14 cellular contexts compared by ENCODE assay signal in the genomic region with DNA sequence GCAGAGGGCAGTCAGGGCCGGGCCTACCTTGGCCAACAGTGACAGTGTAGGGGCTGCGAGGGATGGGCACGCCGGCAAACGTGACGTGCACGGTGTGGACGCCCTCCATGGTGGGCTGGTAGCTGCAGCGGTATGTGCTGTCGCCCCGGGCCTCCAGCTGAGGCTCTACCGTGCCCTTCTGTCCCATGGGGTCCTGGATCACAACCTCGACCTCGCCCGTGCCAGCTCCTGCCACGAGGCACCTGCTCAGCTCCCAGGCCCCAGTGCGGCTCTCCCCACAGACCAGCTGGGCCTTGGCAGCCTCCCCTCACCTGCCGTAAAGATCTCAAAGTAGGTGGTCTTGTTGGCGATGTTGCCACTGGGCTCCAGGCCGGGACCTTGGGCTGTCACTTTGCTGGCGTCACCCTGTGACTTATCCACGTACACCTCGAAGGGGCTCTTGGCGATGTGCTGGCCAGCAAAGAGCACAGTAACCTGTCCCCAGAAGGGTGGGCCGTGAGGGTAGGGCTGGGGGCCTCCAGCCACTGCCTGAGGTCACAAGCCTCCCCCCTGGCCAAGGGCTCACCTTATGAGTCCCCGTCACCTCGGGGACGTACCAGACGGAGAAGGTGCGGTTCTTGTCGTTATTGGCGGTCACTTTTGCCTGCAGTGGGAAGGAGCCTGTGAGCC. TPM values are rescaled to one million over a fixed set of nuclear protein-coding genes. Genes with fewer than 3 reads are reported as not detected.
DNase-seq lines count a peak whose midpoint lies in the region; ATAC-seq and TF ChIP-seq lines count a peak whose summit lies in the region.
"Had no signal": no experiment of that assay in that cellular context is flagged by ENCODE, and none has a peak within 500 bp of the region (broad histone marks: within the 10 kb centered on the region; RNA-seq: fewer than 3 reads in every experiment).

No MANE protein-coding gene starts in this region.

- H2BK5ac ChIP-seq in IMR-90 (ENCODE audit: low read depth, low read length, poor library complexity, severe bottlenecking), result no peak overlapping the region

- H3K27me3 ChIP-seq in CD4-positive, alpha-beta memory T cell (ENCODE audit: insufficient read depth, low read length), result no peaks in the 10 kb centered on the region
- H3K27me3 ChIP-seq in IMR-90 (ENCODE audit: control insufficient read depth, insufficient read depth, low read length), result no peaks in the 10 kb centered on the region
- no peaks in the 10 kb centered on the region for H3K27me3 ChIP-seq in esophagus squamous epithelium
- H3K27me3 ChIP-seq in skeletal muscle satellite cell (ENCODE audit: control insufficient read depth, insufficient read depth, low read length), result no peaks in the 10 kb centered on the region

- peaks cover 14 to 44% of the 10 kb centered on the region in 2 donors for H3K36me3 Mint-ChIP-seq in CD4-positive, alpha-beta memory T cell

- no peak overlapping the region for H3K56ac ChIP-seq in IMR-90 (ENCODE audit: extremely low read depth, insufficient read depth, low read length)

- H3K27me3 Mint-ChIP-seq in CD4-positive, alpha-beta memory T cell, result no peaks in the 10 kb centered on the region
- H3K27me3 Mint-ChIP-seq: stimulated activated memory B cell treated with anti-CD40 and anti-IgM and Interleukin-4, amounts not matched to agents 10 μg/mL and 1 μg/mL and 100 μg/mL, for 72 hours; T-cell had no signal

- H3K18ac ChIP-seq in IMR-90 (ENCODE audit: low read depth, low read length), result no peak overlapping the region

- no peak overlapping the region for H3K4me3 Mint-ChIP-seq in CD4-positive, alpha-beta memory T cell
- H3K4me3 Mint-ChIP-seq: activated T-cell treated with anti-CD3 and anti-CD28 coated beads, Interleukin-2, amount 50 U/mL, for 72 hours; stimulated activated memory B cell treated with anti-CD40 and anti-IgM and Interleukin-4, amounts not matched to agents 10 μg/mL and 1 μg/mL and 100 μg/mL, for 72 hours had no signal

- H3K36me3 ChIP-seq in CD4-positive, alpha-beta memory T cell (ENCODE audit: insufficient read depth, low read length), result peaks cover 64% of the 10 kb centered on the region
- H3K36me3 ChIP-seq in IMR-90 (ENCODE audit: control insufficient read depth, insufficient read depth, low read length), result peaks cover 80% of the 10 kb centered on the region
- peaks cover 22 to 66% (median 40%) of the 10 kb centered on the region in 3 donors for H3K36me3 ChIP-seq in esophagus squamous epithelium
- H3K36me3 ChIP-seq in skeletal muscle satellite cell (ENCODE audit: insufficient read depth, low read length), result peaks cover 79% of the 10 kb centered on the region

- peaks cover 64% of the 10 kb centered on the region for H3K4me1 ChIP-seq in CD4-positive, alpha-beta memory T cell (ENCODE audit: insufficient read depth, low read length)
- H3K4me1 ChIP-seq in IMR-90 (ENCODE audit: control insufficient read depth, insufficient read depth, low read length) (peaks cover 7% of the 10 kb centered on the region), esophagus squamous epithelium (peaks cover 14 to 69% (median 15%) of the 10 kb centered on the region in 3 donors), skeletal muscle satellite cell (ENCODE audit: control insufficient read depth, insufficient read depth, low read length) (peaks cover 29% of the 10 kb centered on the region)

- no peak overlapping the region; the same call in 1 of the 2 replicates for H3K4me2 ChIP-seq in IMR-90 (ENCODE audit: low read depth, low read length)
- H3K4me2 ChIP-seq in skeletal muscle satellite cell (ENCODE audit: low read length), result peak overlapping the region; percentile 90

- no peak overlapping the region for H3K23ac ChIP-seq in IMR-90 (ENCODE audit: low read depth, low read length)

- intact Hi-C loops in CD4-positive, alpha-beta memory T cell (cut with micrococcal nuclease), result no loop called here
- intact Hi-C loops in IMR-90 (cut with micrococcal nuclease) (no loop called here), esophagus squamous epithelium (cut with DNase I) (no loop called here)

- no peak overlapping the region for H4K91ac ChIP-seq in IMR-90 (ENCODE audit: insufficient read depth, low read depth, low read length)

- H3K27ac Mint-ChIP-seq in CD4-positive, alpha-beta memory T cell, result peak overlapping the region in 6 of 7 donors; percentile 31 to 86 (median 54)

- no peak for TF ChIP-seq RAD21 in IMR-90 (IDR thresholded peaks at IDR 0.05; ENCODE audit: low read length)

- in situ Hi-C loops in IMR-90 (cut with MboI; ENCODE audit: low sequenced_read_pairs), result no loop called here

- no peak overlapping the region for H2BK120ac ChIP-seq in IMR-90 (ENCODE audit: low read depth, low read length)

- dilution Hi-C loops in IMR-90 (cut with HindIII; ENCODE audit: low sequenced_read_pairs, unreplicated experiment), result no loop called here

- no peak overlapping the region for H2AK5ac ChIP-seq in IMR-90 (ENCODE audit: low read depth, low read length)

- H3K9me1 ChIP-seq in IMR-90 (ENCODE audit: insufficient read depth, low read length), result no peaks in the 10 kb centered on the region; the same call in 1 of the 2 replicates

- H4K20me1 ChIP-seq in IMR-90 (ENCODE audit: insufficient read depth, low read length), result peaks cover 96% of the 10 kb centered on the region

- TF ChIP-seq CTCF in IMR-90 (conservative IDR thresholded peaks at IDR 0.05; ENCODE audit: low read depth, low read length), result no peak
- no peak for TF ChIP-seq CTCF in esophagus squamous epithelium (IDR thresholded peaks at IDR 0.05)

- H3K27ac ChIP-seq in CD4-positive, alpha-beta memory T cell (ENCODE audit: low read depth, low read length), result peak overlapping the region; percentile 92
- H3K27ac ChIP-seq in IMR-90 (ENCODE audit: insufficient read depth, low read length) (peak overlapping the region; percentile 10), esophagus squamous epithelium (peak overlapping the region; percentile 84 to 99 (median 96))

- H4K5ac ChIP-seq in IMR-90 (ENCODE audit: low read depth, low read length), result no peak overlapping the region

- no peak for DNase-seq in CD4-positive, alpha-beta memory T cell
- DNase-seq in IMR-90, result no peak
- DNase-seq in esophagus squamous epithelium (lab: John Stamatoyannopoulos, UW), result no peak
- no peak for DNase-seq in amniotic stem cell (lab: John Stamatoyannopoulos, UW)
- no peak for DNase-seq in NCI-H2029 treated with DMSO at 0.1 percent for 48 hours (lab: John Stamatoyannopoulos, UW)
- DNase-seq in dermis blood vessel endothelial cell, result no peak
- DNase-seq: activated T-cell treated with anti-CD3 and anti-CD28 coated beads, Interleukin-2, amount 50 U/mL, for 72 hours; NCI-H1417; OCI-M1; stimulated activated CD4-positive, alpha-beta T cell treated with anti-CD3 and anti-CD28 coated beads, Interleukin-4, amount 100 ng/mL, for 24 hours; T-cell had no signal

- H3K9me3 Mint-ChIP-seq in CD4-positive, alpha-beta memory T cell, result no peaks in the 10 kb centered on the region
- H3K9me3 Mint-ChIP-seq: activated T-cell treated with anti-CD3 and anti-CD28 coated beads, Interleukin-2, amount 50 U/mL, for 72 hours; stimulated activated memory B cell treated with anti-CD40 and anti-IgM and Interleukin-4, amounts not matched to agents 10 μg/mL and 1 μg/mL and 100 μg/mL, for 72 hours; T-cell had no signal

- no peak overlapping the region for H3K4ac ChIP-seq in IMR-90 (ENCODE audit: low read depth, low read length)

- peak overlapping the region; percentile 26 for H2AK9ac ChIP-seq in IMR-90 (replicated peaks; ENCODE audit: low read depth, low read length, poor library complexity)

- TSS peak; percentile 17 for BruUV-seq in IMR-90 (replicated peaks; lab: Mats Ljungman, UMichigan)

- no peak overlapping the region for H3K4me3 ChIP-seq in CD4-positive, alpha-beta memory T cell (ENCODE audit: low read length in 2 of 2)
- H3K4me3 ChIP-seq in IMR-90 (ENCODE audit: insufficient read depth, low read depth, low read length) (no peak overlapping the region), esophagus squamous epithelium (peak overlapping the region in 1 of 4 donors; percentile 76), skeletal muscle satellite cell (ENCODE audit: low read length) (peak overlapping the region; percentile 78)

- no peaks in the 10 kb centered on the region for H3K9me3 ChIP-seq in CD4-positive, alpha-beta memory T cell (ENCODE audit: control insufficient read depth in 1 of 2, low read length in 2 of 2)
- H3K9me3 ChIP-seq in IMR-90 (ENCODE audit: control insufficient read depth, insufficient read depth, low read length) (no peaks in the 10 kb centered on the region), esophagus squamous epithelium (no peaks in the 10 kb centered on the region), skeletal muscle satellite cell (replicated peaks; ENCODE audit: low read length) (no peaks in the 10 kb centered on the region)

- no peak for ATAC-seq in IMR-90 (ENCODE audit: low read depth)
- ATAC-seq in GM21526 (IDR thresholded peaks at IDR 0.05; ENCODE audit: low FRiP score, unreplicated experiment), result no peak
- ATAC-seq: activated T-cell treated with anti-CD3 and anti-CD28 coated beads, Interleukin-2, amount 50 U/mL, for 72 hours; stimulated activated memory B cell treated with anti-CD40 and anti-IgM and Interleukin-4, amounts not matched to agents 10 μg/mL and 1 μg/mL and 100 μg/mL, for 72 hours; T-cell had no signal

- no peak overlapping the region for H2BK20ac ChIP-seq in IMR-90 (ENCODE audit: low read depth, low read length)

- peak overlapping the region; percentile 11; the same call in 1 of the 2 replicates for H3K9ac ChIP-seq in IMR-90 (ENCODE audit: low read depth, low read length)
- H3K9ac ChIP-seq in skeletal muscle satellite cell (ENCODE audit: low read depth, low read length), result peak overlapping the region; percentile 99

- H2BK15ac ChIP-seq in IMR-90 (ENCODE audit: low read depth, low read length), result no peak overlapping the region

- no peak for TF ChIP-seq POLR2A in IMR-90 (IDR thresholded peaks at IDR 0.05; ENCODE audit: low read depth, low read length)
- no peak for TF ChIP-seq POLR2A in esophagus squamous epithelium (IDR thresholded peaks at IDR 0.05)

- peaks cover 1 to 47% (median 18%) of the 10 kb centered on the region in 4 donors for H3K4me1 Mint-ChIP-seq in CD4-positive, alpha-beta memory T cell

- H4K8ac ChIP-seq in IMR-90 (ENCODE audit: low read depth in 2 of 2, low read length in 2 of 2), result no peak overlapping the region

- H2AFZ ChIP-seq in IMR-90 (replicated peaks; ENCODE audit: low read length, poor library complexity), result peak overlapping the region; percentile 8

- no peak overlapping the region for H3K14ac ChIP-seq in IMR-90 (replicated peaks; ENCODE audit: low read depth, low read length)

- POLR2A ChIA-PET in CD4-positive, alpha-beta memory T cell (lab: Charles Lee; ENCODE audit: partially characterized antibody), result interaction anchor here (6.8 to 10.9 kb wide), 2 partner anchors 13 to 32 kb away, joined by 69 to 245 read pairs; a partner anchor contains a TSS
- POLR2A ChIA-PET in IMR-90 (lab: Charles Lee; ENCODE audit: unreplicated experiment), result no interaction called here

- CTCF ChIA-PET in CD4-positive, alpha-beta memory T cell (lab: Charles Lee; ENCODE audit: partially characterized antibody), result interaction anchor here (0.7 to 1.4 kb wide), 2 partner anchors 9 to 33 kb away, joined by 3 read pairs; no protein-coding TSS in a partner anchor
- CTCF ChIA-PET in IMR-90 (lab: Yijun Ruan, JAX), result no interaction called here

- H3K79me1 ChIP-seq in IMR-90 (ENCODE audit: low read depth in 1 of 2, low read length in 2 of 2), result peaks cover 0 to 24% of the 10 kb centered on the region in 2 experiments; a peak in 1 of 4 replicates

- WGBS in IMR-90 (ENCODE audit: extremely low coverage in 2 of 2, insufficient read length in 1 of 2), 2 experiments, result 90% methylated on average over 15 of the region's 32 CpGs; no CpG with 5 or more reads in 1 of the 2 experiments
- 76% methylated on average over 23 of the region's 32 CpGs; no CpG with 5 or more reads in 1 of the 2 donors for WGBS in esophagus squamous epithelium, 2 donors

RNA-seq across cellular contexts. Expression of a gene that starts 8.3 kb away (rescaled TPM):
- total RNA-seq in CD4-positive, alpha-beta memory T cell, result 100 to 1,000 TPM; 839 to 871 TPM
- 100 to 1,000 TPM in 1 of 2 donors, 10 to 100 TPM in 1; 87.4 to 683 TPM for polyA plus RNA-seq in CD4-positive, alpha-beta memory T cell
- total RNA-seq in IMR-90 (2012; rRNA removed), result 1,356 and 1,443 TPM in 2 replicates
- polyA plus RNA-seq in IMR-90 (2012; rRNA removed), result 1,357 and 1,435 TPM in 2 replicates
- 639 and 1,121 TPM in 2 replicates for polyA plus RNA-seq in IMR-90 (2012; cell fraction: cytosol; rRNA removed)
- 2,032 and 4,690 TPM in 2 replicates for polyA plus RNA-seq in IMR-90 (2012; cell fraction: nucleus; rRNA removed; ENCODE audit: low replicate concordance)
- 1,000 to 10,000 TPM in 1 of 4 donors, 100 to 1,000 TPM in 3; 290 to 1,242 (median 582) TPM for total RNA-seq in esophagus squamous epithelium
- 1,046 and 1,316 TPM in 2 replicates for total RNA-seq in skeletal muscle satellite cell (2012; rRNA removed)
- 1,387 and 2,587 TPM in 2 replicates for total RNA-seq in dermis blood vessel endothelial cell

RNA-seq across cellular contexts. Expression of a gene that starts 13.0 kb away (rescaled TPM):
- total RNA-seq in CD4-positive, alpha-beta memory T cell, result 10 to 100 TPM; 84.3 to 88.7 TPM
- polyA plus RNA-seq in CD4-positive, alpha-beta memory T cell, result 10 to 100 TPM; 30.3 to 38.2 TPM
- 9.9 and 11.4 TPM in 2 replicates for total RNA-seq in IMR-90 (2012; rRNA removed)
- 68.8 and 80.6 TPM in 2 replicates for polyA plus RNA-seq in IMR-90 (2012; rRNA removed)
- 53.8 and 120 TPM in 2 replicates for polyA plus RNA-seq in IMR-90 (2012; cell fraction: cytosol; rRNA removed)
- polyA plus RNA-seq in IMR-90 (2012; cell fraction: nucleus; rRNA removed; ENCODE audit: low replicate concordance), result 118 and 134 TPM in 2 replicates
- total RNA-seq in esophagus squamous epithelium, result 10 to 100 TPM; 12.7 to 50.1 (median 40.2) TPM
- 33.2 and 44.3 TPM in 2 replicates for total RNA-seq in skeletal muscle satellite cell (2012; rRNA removed)
- total RNA-seq in dermis blood vessel endothelial cell, result 10.6 and 17.2 TPM in 2 replicates

RNA-seq across cellular contexts. Expression of a gene that starts 32.0 kb away (rescaled TPM):
- 1,000 to 10,000 TPM; 5,157 to 5,386 TPM for total RNA-seq in CD4-positive, alpha-beta memory T cell
- polyA plus RNA-seq in CD4-positive, alpha-beta memory T cell, result 1,000 to 10,000 TPM; 4,018 to 5,740 TPM
- 1,582 and 1,900 TPM in 2 replicates for total RNA-seq in IMR-90 (2012; rRNA removed)
- polyA plus RNA-seq in IMR-90 (2012; rRNA removed), result 4,696 and 7,467 TPM in 2 replicates
- polyA plus RNA-seq in IMR-90 (2012; cell fraction: cytosol; rRNA removed), result 1,699 and 6,181 TPM in 2 replicates
- polyA plus RNA-seq in IMR-90 (2012; cell fraction: nucleus; rRNA removed; ENCODE audit: low replicate concordance), result 2,396 and 4,012 TPM in 2 replicates
- total RNA-seq in esophagus squamous epithelium, result 1,000 to 10,000 TPM; 2,607 to 8,937 (median 4,770) TPM
- total RNA-seq in skeletal muscle satellite cell (2012; rRNA removed), result 2,217 and 3,625 TPM in 2 replicates
- total RNA-seq in dermis blood vessel endothelial cell, result 3,745 and 6,057 TPM in 2 replicates

RNA-seq across cellular contexts. Expression of a gene that starts 42.9 kb away (rescaled TPM):
- total RNA-seq in CD4-positive, alpha-beta memory T cell, result 10 to 100 TPM; 25.3 to 26.3 TPM
- polyA plus RNA-seq in CD4-positive, alpha-beta memory T cell, result 10 to 100 TPM; 14.0 to 16.2 TPM
- total RNA-seq in IMR-90 (2012; rRNA removed), result 42.5 and 51.4 TPM in 2 replicates
- polyA plus RNA-seq in IMR-90 (2012; rRNA removed), result 54.7 and 55.5 TPM in 2 replicates
- polyA plus RNA-seq in IMR-90 (2012; cell fraction: cytosol; rRNA removed), result 29.9 and 61.9 TPM in 2 replicates
- 29.2 and 61.8 TPM in 2 replicates for polyA plus RNA-seq in IMR-90 (2012; cell fraction: nucleus; rRNA removed; ENCODE audit: low replicate concordance)
- 10 to 100 TPM; 21.7 to 41.4 (median 32.1) TPM for total RNA-seq in esophagus squamous epithelium
- total RNA-seq in skeletal muscle satellite cell (2012; rRNA removed), result 22.3 and 35.5 TPM in 2 replicates
- 105 and 111 TPM in 2 replicates for total RNA-seq in dermis blood vessel endothelial cell

RNA-seq across cellular contexts. Expression of a gene that starts 45.2 kb away (rescaled TPM):
- total RNA-seq in CD4-positive, alpha-beta memory T cell, result 100 to 1,000 TPM; 139 to 141 TPM
- polyA plus RNA-seq in CD4-positive, alpha-beta memory T cell, result 10 to 100 TPM; 47.3 to 48.2 TPM
- total RNA-seq in IMR-90 (2012; rRNA removed) (4.4 and 4.8 TPM in 2 replicates), esophagus squamous epithelium (10 to 100 TPM; 16.3 to 37.4 (median 31.4) TPM), dermis blood vessel endothelial cell (20.8 and 25.9 TPM in 2 replicates)
- 24.4 and 26.6 TPM in 2 replicates for polyA plus RNA-seq in IMR-90 (2012; rRNA removed)
- 11.7 and 12.2 TPM in 2 replicates for polyA plus RNA-seq in IMR-90 (2012; cell fraction: cytosol; rRNA removed)
- polyA plus RNA-seq in IMR-90 (2012; cell fraction: nucleus; rRNA removed; ENCODE audit: low replicate concordance), result 146 and 212 TPM in 2 replicates
- total RNA-seq in skeletal muscle satellite cell (2012; rRNA removed), result 13.1 and 16.0 TPM in 2 replicates

Comparison
In these comparisons a context has a peak if more than half of its experiments do, and no peak if none do; other contexts are left out.
1. H3K27ac ChIP-seq: peak in every context shown above with its lines; median percentile 96 in esophagus squamous epithelium; 92 in CD4-positive, alpha-beta memory T cell; 10 in IMR-90.